ENCODE assay signal across 14 cellular contexts in the genomic region with DNA sequence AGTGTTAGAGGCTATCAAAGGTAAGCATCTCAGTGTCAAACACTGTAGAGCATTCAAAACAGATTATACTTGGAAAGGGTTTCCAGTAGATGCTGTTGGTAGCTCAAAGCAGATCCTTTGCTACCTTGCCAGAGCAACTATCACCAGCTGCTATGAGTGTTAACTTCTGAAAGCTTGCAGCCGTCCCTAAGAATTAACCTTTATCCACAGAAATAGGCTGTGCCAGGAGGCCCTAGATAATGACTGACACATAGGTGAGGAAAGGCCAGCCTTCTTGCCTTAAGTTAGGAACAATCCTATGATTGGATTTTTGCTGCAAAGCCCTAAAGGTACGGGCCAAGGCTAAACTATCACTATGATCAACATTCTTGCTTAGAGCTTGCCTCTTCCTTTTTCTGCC.
"Had no signal": no experiment of that assay in that cellular context is flagged by ENCODE, and none has a peak within 500 bp of the region (broad histone marks: within the 10 kb centered on the region; RNA-seq: fewer than 3 reads in every experiment).

No MANE protein-coding gene starts in this region.

- ATAC-seq: activated CD4-positive, CD25-positive, alpha-beta regulatory T cell treated with anti-CD3 and anti-CD28 coated beads, Interleukin-2, amount 50 U/mL, for 24 hours; right cardiac atrium had no signal

- DNase-seq: activated naive CD4-positive, alpha-beta T cell; activated naive CD8-positive, alpha-beta T cell treated with anti-CD3 and anti-CD28 coated beads, Interleukin-2, amount 10 ng/mL, durations not matched to agents 7 days and 5 days; dorsolateral prefrontal cortex; endodermal cell; mesendoderm; nucleus accumbens; right cardiac atrium; stimulated activated CD4-positive, alpha-beta T cell treated with anti-CD3 and anti-CD28 coated beads, Interleukin-4, amount 100 ng/mL, for 4 hours; stimulated activated CD8-positive, alpha-beta memory T cell treated with anti-CD3 and anti-CD28 coated beads, Interleukin-4, amount 100 ng/mL, for 48 hours; stimulated activated naive CD4-positive, alpha-beta T cell treated with Interleukin-2 at 50 U/mL for 16 hours had no signal

- H3K4me3 ChIP-seq: dorsolateral prefrontal cortex, prostate gland, smooth muscle cell had no signal

- H3K9me3 ChIP-seq: prostate gland had no signal

- H3K4me1 ChIP-seq: prostate gland had no signal

- H3K27me3 ChIP-seq: dorsolateral prefrontal cortex had no signal

- FAIRE-seq: islet of Langerhans had no signal

- H3K27ac ChIP-seq: dorsolateral prefrontal cortex, prostate gland had no signal

- H3K36me3 ChIP-seq: prostate gland had no signal
